ENCODE assay signal across 8 cellular contexts in the genomic region with DNA sequence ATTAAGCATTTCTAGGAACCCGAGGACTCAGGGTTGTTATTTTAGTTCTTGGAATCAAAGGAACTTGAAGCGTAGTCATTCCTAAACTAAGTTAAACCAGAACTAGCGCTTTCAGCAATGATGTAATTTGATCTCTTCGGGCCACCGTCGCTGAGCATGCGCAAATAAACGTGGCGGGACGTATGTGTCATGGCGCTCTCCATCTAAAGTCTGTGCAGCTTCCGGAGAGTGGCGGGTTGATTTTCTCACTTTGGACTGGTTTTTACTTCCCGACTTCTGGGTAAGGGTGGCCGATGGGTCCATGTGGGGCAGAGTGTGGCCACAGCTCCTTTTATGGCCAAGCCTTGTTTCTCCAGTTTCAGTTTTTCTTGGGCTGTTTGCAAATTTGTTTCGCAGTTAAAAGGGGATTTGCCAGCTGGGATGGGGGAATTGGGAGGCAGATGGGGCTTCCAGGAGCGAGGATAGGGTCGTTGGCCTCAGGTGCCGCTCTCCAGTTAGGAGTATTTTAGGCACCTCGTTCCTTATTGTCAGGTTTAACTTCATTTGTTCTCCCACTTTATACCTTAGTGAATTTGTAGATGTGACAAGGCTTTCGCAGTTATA. TPM values are rescaled to one million over a fixed set of nuclear protein-coding genes. Genes with fewer than 3 reads are reported as not detected.
DNase-seq lines count a peak whose midpoint lies in the region; ATAC-seq and TF ChIP-seq lines count a peak whose summit lies in the region.

Gene CDKAL1 (plus strand): TSS at position 163 of the 603 bp plus-strand sequence. CDS start 11,894 bp downstream, outside the sequence.

- H3K4me1 ChIP-seq in mucosa of rectum (ENCODE audit: control insufficient read depth in 2 of 2, insufficient read depth in 2 of 2, low read length in 2 of 2) = peaks cover 0 to 6% of the 10 kb centered on the region in 2 donors

- peak; percentile 89 for ATAC-seq in GM21529 (IDR thresholded peaks at IDR 0.05; ENCODE audit: unreplicated experiment)

- peak within 1 kb of the TSS; percentile 76 to 79 for H3K27ac ChIP-seq in mucosa of rectum (ENCODE audit: low read depth in 2 of 2, low read length in 2 of 2)

- H3K4me3 Mint-ChIP-seq in IgD-negative memory B cell = peak within 1 kb of the TSS; percentile 97 to 99 (median 98)

- peaks cover 2% of the 10 kb centered on the region for H3K27me3 Mint-ChIP-seq in IgD-negative memory B cell

- peak within 1 kb of the TSS; percentile 83 to 84 for H3K9ac ChIP-seq in mucosa of rectum (ENCODE audit: low read depth in 1 of 2, low read length in 2 of 2)

- no peaks in the 10 kb centered on the region for H3K27me3 ChIP-seq in mucosa of rectum (ENCODE audit: control insufficient read depth in 2 of 2, insufficient read depth in 2 of 2, low read length in 2 of 2)

- H3K36me3 ChIP-seq in mucosa of rectum (ENCODE audit: control insufficient read depth in 2 of 2, insufficient read depth in 2 of 2, low read length in 2 of 2) = no peaks in the 10 kb centered on the region

- H3K36me3 Mint-ChIP-seq in IgD-negative memory B cell = peaks cover 2% of the 10 kb centered on the region

- peak within 1 kb of the TSS; percentile 83 to 97 for H3K4me3 ChIP-seq in mucosa of rectum (ENCODE audit: low read length in 2 of 2)

- H3K9me3 Mint-ChIP-seq in IgD-negative memory B cell = no peaks in the 10 kb centered on the region

- peak; percentile 87 for DNase-seq in DMS 273 treated with DMSO at 0.1 percent for 48 hours (lab: John Stamatoyannopoulos, UW)
- peak; percentile 63 for DNase-seq in OCI-M2 (lab: John Stamatoyannopoulos, UW; ENCODE audit: unreplicated experiment)
- peak; percentile 85 for DNase-seq in activated T-cell treated with anti-CD3 and anti-CD28 coated beads for 4 hours
- peak; percentile 94 to 95 for DNase-seq in erythroblast (lab: John Stamatoyannopoulos, UW)
- DNase-seq in stimulated activated CD8-positive, alpha-beta memory T cell treated with anti-CD3 and anti-CD28 coated beads, Interleukin-4, amount 100 ng/mL, for 48 hours = peak; percentile 91

- peak within 1 kb of the TSS; percentile 93 to 98 (median 96) for H3K27ac Mint-ChIP-seq in IgD-negative memory B cell

- no peaks in the 10 kb centered on the region for H3K9me3 ChIP-seq in mucosa of rectum (ENCODE audit: control insufficient read depth in 2 of 2, low read length in 2 of 2)

- TF ChIP-seq POLR2A in erythroblast (IDR thresholded peaks at IDR 0.05; ENCODE audit: low read length) = peak; percentile 87

- H3K4me1 Mint-ChIP-seq in IgD-negative memory B cell = peaks cover 14 to 38% (median 21%) of the 10 kb centered on the region in 3 donors

RNA-seq across cellular contexts. Expression of gene CDKAL1, which starts in this region (rescaled TPM):
- polyA plus RNA-seq in IgD-negative memory B cell = 29.2 TPM

Comparison
In these comparisons a context has a peak if more than half of its experiments do, and no peak if none do; other contexts are left out.
1. Peak in every context shown above with its lines: DNase-seq, ATAC-seq, H3K4me3 ChIP-seq and H3K27ac ChIP-seq.